Comparison of ENCODE assay signal across 29 cellular contexts in the genomic region with DNA sequence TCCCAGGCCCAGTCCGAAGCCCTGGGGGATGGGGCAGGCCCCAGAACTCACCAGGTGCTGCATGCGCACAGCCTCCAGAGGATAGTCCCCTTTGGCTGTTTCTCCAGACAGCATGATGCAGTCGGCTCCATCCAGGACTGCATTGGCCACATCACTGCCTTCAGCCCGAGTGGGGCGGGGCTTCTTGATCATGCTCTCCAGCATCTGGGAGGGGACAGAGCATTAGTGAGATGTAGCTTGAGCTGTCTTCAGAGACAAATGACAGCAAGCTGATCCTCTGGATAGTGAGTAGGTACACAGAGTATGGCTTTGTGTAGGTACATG. TPM values are rescaled to one million over a fixed set of nuclear protein-coding genes. Genes with fewer than 3 reads are reported as not detected.
DNase-seq lines count a peak whose midpoint lies in the region; ATAC-seq and TF ChIP-seq lines count a peak whose summit lies in the region.
"Had no signal": no experiment of that assay in that cellular context is flagged by ENCODE, and none has a peak within 500 bp of the region (broad histone marks: within the 10 kb centered on the region; RNA-seq: fewer than 3 reads in every experiment).

No MANE protein-coding gene starts in this region.

- H3K4me1 ChIP-seq in HCT116 (ENCODE audit: control insufficient read depth in 1 of 2, insufficient read depth in 2 of 2, low read length in 2 of 2), result no peaks in the 10 kb centered on the region

- no peak overlapping the region for H3K27ac Mint-ChIP-seq in activated CD8-positive, alpha-beta memory T cell treated with anti-CD3 and anti-CD28 coated beads, Interleukin-2, amount 10 ng/mL, durations not matched to agents 7 days and 5 days
- H3K27ac Mint-ChIP-seq in glutamatergic neuron (ENCODE audit: unreplicated experiment), result peak overlapping the region; percentile 17
- H3K27ac Mint-ChIP-seq: activated naive CD8-positive, alpha-beta T cell treated with anti-CD3 and anti-CD28 coated beads, Interleukin-2, amount 10 ng/mL, durations not matched to agents 7 days and 5 days had no signal

- H3K27me3 ChIP-seq in HCT116 (ENCODE audit: insufficient read depth, low read length) (no peaks in the 10 kb centered on the region), WERI-Rb-1 (ENCODE audit: insufficient read depth, low read depth, severe bottlenecking) (no peaks in the 10 kb centered on the region)
- H3K27me3 ChIP-seq: MG63 had no signal

- no peak for TF ChIP-seq RAD21 in HCT116 (IDR thresholded peaks at IDR 0.05; ENCODE audit: low read depth)

- peak; percentile 50 for DNase-seq in activated CD8-positive, alpha-beta memory T cell treated with anti-CD3 and anti-CD28 coated beads, Interleukin-2, amount 50 U/mL, for 48 hours
- no peak for DNase-seq in activated CD8-positive, alpha-beta memory T cell treated with anti-CD3 and anti-CD28 coated beads, Interleukin-2, amount 10 ng/mL, durations not matched to agents 7 days and 5 days
- no peak for DNase-seq in HCT116 (ENCODE audit: low read depth, low spot score)
- DNase-seq in WERI-Rb-1, result peak; percentile 35
- DNase-seq in glutamatergic neuron, result no peak
- DNase-seq in T1000 (lab: John Stamatoyannopoulos, UW), result no peak
- DNase-seq in stimulated activated CD4-positive, alpha-beta T cell treated with anti-CD3 and anti-CD28 coated beads, Interleukin-15, amount 100 ng/mL, for 24 hours, result no peak
- no peak for DNase-seq in NCI-H748 treated with DMSO at 0.1 percent for 48 hours (lab: John Stamatoyannopoulos, UW)
- DNase-seq: activated CD4-positive, CD25-positive, alpha-beta regulatory T cell treated with anti-CD3 and anti-CD28 coated beads, Interleukin-2, amount 50 U/mL, for 72 hours; activated naive CD8-positive, alpha-beta T cell treated with anti-CD3 and anti-CD28 coated beads, Interleukin-2, amount 10 ng/mL, durations not matched to agents 7 days and 5 days; dermis blood vessel endothelial cell; DMS53; foreskin melanocyte; HCEC 1CT; lower lobe of right lung; MG63; naive thymus-derived CD4-positive, alpha-beta T cell; NCI-H1105 treated with DMSO at 0.1 percent for 48 hours; NCI-H1930; NCI-H524; NK-92 treated with Interleukin-12 subunit alpha and Interleukin-12 subunit beta, amount 100 ng/mL, for 24 hours; SK-N-SH; stimulated activated naive B cell treated with anti-CD40 and anti-IgM and Interleukin-4, amounts not matched to agents 10 μg/mL and 1 μg/mL and 100 μg/mL, for 72 hours; substantia nigra; trophoblast cell had no signal

- H2AFZ ChIP-seq in HCT116 (ENCODE audit: low read depth, low read length, poor library complexity, severe bottlenecking), result no peak overlapping the region

- no peaks in the 10 kb centered on the region for H3K9me3 Mint-ChIP-seq in activated CD8-positive, alpha-beta memory T cell treated with anti-CD3 and anti-CD28 coated beads, Interleukin-2, amount 10 ng/mL, durations not matched to agents 7 days and 5 days (ENCODE audit: low read depth)
- H3K9me3 Mint-ChIP-seq in glutamatergic neuron (ENCODE audit: unreplicated experiment), result peaks cover 1% of the 10 kb centered on the region
- H3K9me3 Mint-ChIP-seq: activated naive CD8-positive, alpha-beta T cell treated with anti-CD3 and anti-CD28 coated beads, Interleukin-2, amount 10 ng/mL, durations not matched to agents 7 days and 5 days; activated T-helper 2 cell treated with anti-CD3 and anti-CD28 coated beads, Interferon-gamma antibody, Interleukin-2, Interleukin-4, amounts not matched to agents 10 μg/mL and 5 μg/mL and 100 μg/mL, durations not matched to agents 14 hours and 24 hours and 36 hours; central memory CD8-positive, alpha-beta T cell; naive thymus-derived CD4-positive, alpha-beta T cell; stimulated activated naive B cell treated with anti-CD40 and anti-IgM and Interleukin-4, amounts not matched to agents 10 μg/mL and 1 μg/mL and 100 μg/mL, for 72 hours had no signal

- H3K9me3 ChIP-seq in HCT116 (ENCODE audit: control insufficient read depth in 1 of 2, insufficient read depth in 1 of 2, low read depth in 1 of 2, low read length in 2 of 2) (no peaks in the 10 kb centered on the region), WERI-Rb-1 (ENCODE audit: severe bottlenecking) (no peaks in the 10 kb centered on the region)
- H3K9me3 ChIP-seq: lower lobe of right lung, MG63, SK-N-SH had no signal

- H3K9ac ChIP-seq in HCT116 (ENCODE audit: low read length), result no peak overlapping the region
- H3K9ac ChIP-seq: KMS-11, SK-N-SH had no signal

- no peak overlapping the region for H3K4me2 ChIP-seq in HCT116 (ENCODE audit: low read length)
- H3K4me2 ChIP-seq: KMS-11, SK-N-SH had no signal

- H3K36me3 Mint-ChIP-seq in activated CD8-positive, alpha-beta memory T cell treated with anti-CD3 and anti-CD28 coated beads, Interleukin-2, amount 10 ng/mL, durations not matched to agents 7 days and 5 days, result peaks cover 86% of the 10 kb centered on the region
- peaks cover 5% of the 10 kb centered on the region for H3K36me3 Mint-ChIP-seq in glutamatergic neuron (ENCODE audit: unreplicated experiment)

- H3K4me3 Mint-ChIP-seq in activated CD8-positive, alpha-beta memory T cell treated with anti-CD3 and anti-CD28 coated beads, Interleukin-2, amount 10 ng/mL, durations not matched to agents 7 days and 5 days, result no peak overlapping the region
- H3K4me3 Mint-ChIP-seq in glutamatergic neuron (ENCODE audit: unreplicated experiment), result no peak overlapping the region
- H3K4me3 Mint-ChIP-seq: activated naive CD8-positive, alpha-beta T cell treated with anti-CD3 and anti-CD28 coated beads, Interleukin-2, amount 10 ng/mL, durations not matched to agents 7 days and 5 days; central memory CD8-positive, alpha-beta T cell; naive thymus-derived CD4-positive, alpha-beta T cell had no signal

- H3K27me3 Mint-ChIP-seq in activated CD8-positive, alpha-beta memory T cell treated with anti-CD3 and anti-CD28 coated beads, Interleukin-2, amount 10 ng/mL, durations not matched to agents 7 days and 5 days, result no peaks in the 10 kb centered on the region
- H3K27me3 Mint-ChIP-seq in glutamatergic neuron (ENCODE audit: unreplicated experiment), result peaks cover 1% of the 10 kb centered on the region
- H3K27me3 Mint-ChIP-seq: activated naive CD8-positive, alpha-beta T cell treated with anti-CD3 and anti-CD28 coated beads, Interleukin-2, amount 10 ng/mL, durations not matched to agents 7 days and 5 days; central memory CD8-positive, alpha-beta T cell; naive thymus-derived CD4-positive, alpha-beta T cell; stimulated activated naive B cell treated with anti-CD40 and anti-IgM and Interleukin-4, amounts not matched to agents 10 μg/mL and 1 μg/mL and 100 μg/mL, for 72 hours had no signal

- H3K9me2 ChIP-seq in HCT116 (ENCODE audit: insufficient read depth), result no peaks in the 10 kb centered on the region
- H3K9me2 ChIP-seq: SK-N-SH had no signal

- H3K27ac ChIP-seq in HCT116 (ENCODE audit: low read depth, low read length), result no peak overlapping the region
- H3K27ac ChIP-seq in WERI-Rb-1, result no peak overlapping the region
- H3K27ac ChIP-seq: KMS-11, lower lobe of right lung had no signal

- RAD21 ChIA-PET in HCT116 (lab: Charles Lee; ENCODE audit: low non-redundant PET in 1 of 2, low total read pairs in 2 of 2, uncharacterized antibody in 2 of 2, unreplicated experiment in 2 of 2), result no interaction called here

- H3K79me2 ChIP-seq in HCT116 (ENCODE audit: insufficient read depth, low read length), result peaks cover 92% of the 10 kb centered on the region

- H3K4me3 ChIP-seq in HCT116 (replicated peaks in 1 of 2; ENCODE audit: low read depth in 1 of 2, low read length in 2 of 2) (no peak overlapping the region), WERI-Rb-1 (ENCODE audit: low read depth, low read length) (no peak overlapping the region)
- H3K4me3 ChIP-seq: lower lobe of right lung, MG63 had no signal

- no peak for ATAC-seq in activated CD8-positive, alpha-beta memory T cell treated with anti-CD3 and anti-CD28 coated beads, Interleukin-2, amount 10 ng/mL, durations not matched to agents 7 days and 5 days
- 0 out of 2 replicates have a peak, but pooled peaks have one; percentile 21 for ATAC-seq in HCT116
- ATAC-seq: lower lobe of right lung; naive thymus-derived CD4-positive, alpha-beta T cell; Right ventricle myocardium inferior; stimulated activated naive B cell treated with anti-CD40 and anti-IgM and Interleukin-4, amounts not matched to agents 10 μg/mL and 1 μg/mL and 100 μg/mL, for 72 hours had no signal

- TF ChIP-seq CTCF in HCT116 (IDR thresholded peaks at IDR 0.05 in 2 of 3, conservative IDR thresholded peaks at IDR 0.05 in 1 of 3; ENCODE audit: borderline replicate concordance in 1 of 3, insufficient read depth in 1 of 3, low read depth in 2 of 3, low read length in 2 of 3), result no peak
- no peak for TF ChIP-seq CTCF in WERI-Rb-1 (IDR thresholded peaks at IDR 0.05; ENCODE audit: low read depth, low read length)
- no peak for TF ChIP-seq CTCF in glutamatergic neuron (IDR thresholded peaks at IDR 0.05; ENCODE audit: partially characterized antibody, unreplicated experiment)

- H4K20me1 ChIP-seq in HCT116 (ENCODE audit: insufficient read depth), result peaks cover 36% of the 10 kb centered on the region; the same call in 1 of the 2 replicates

- POLR2A ChIA-PET in HCT116 (lab: Charles Lee), result interaction anchor here (1.5 kb wide), 1 partner anchor 9 kb away, joined by 3 read pairs; a partner anchor contains a TSS

- CTCF ChIA-PET in activated CD8-positive, alpha-beta memory T cell treated with anti-CD3 and anti-CD28 coated beads, Interleukin-2, amount 10 ng/mL, durations not matched to agents 7 days and 5 days (lab: Charles Lee), result no interaction called here
- CTCF ChIA-PET in HCT116 (lab: Charles Lee), result no interaction called here

- intact Hi-C loops in HCT116 (cut with micrococcal nuclease), result no loop called here

- peaks cover 93 to 98% of the 10 kb centered on the region in 2 experiments for H3K36me3 ChIP-seq in HCT116 (ENCODE audit: control insufficient read depth in 1 of 2, insufficient read depth in 2 of 2, low read length in 2 of 2)
- peaks cover 99% of the 10 kb centered on the region for H3K36me3 ChIP-seq in WERI-Rb-1

- no peak for TF ChIP-seq POLR2A in HCT116 (IDR thresholded peaks at IDR 0.05; ENCODE audit: borderline replicate concordance, extremely low read depth, insufficient read depth, insufficient read length)

- BruUV-seq in HCT116 (replicated peaks; lab: Mats Ljungman, UMichigan), result no TSS peak

- peaks cover 14% of the 10 kb centered on the region for H3K4me1 Mint-ChIP-seq in activated CD8-positive, alpha-beta memory T cell treated with anti-CD3 and anti-CD28 coated beads, Interleukin-2, amount 10 ng/mL, durations not matched to agents 7 days and 5 days
- H3K4me1 Mint-ChIP-seq in glutamatergic neuron (ENCODE audit: low read depth, unreplicated experiment), result peaks cover 2% of the 10 kb centered on the region
- H3K4me1 Mint-ChIP-seq: central memory CD8-positive, alpha-beta T cell had no signal

RNA-seq across cellular contexts. Expression of a gene that starts 9.1 kb away (rescaled TPM):
- total RNA-seq in activated CD8-positive, alpha-beta memory T cell treated with anti-CD3 and anti-CD28 coated beads, Interleukin-2, amount 10 ng/mL, durations not matched to agents 7 days and 5 days, result not detected
- 8.0 TPM for total RNA-seq in HCT116 (2021; ENCODE audit: unreplicated experiment)
- 2.9 and 3.8 TPM in 2 replicates for polyA plus RNA-seq in HCT116 (2012)
- total RNA-seq in glutamatergic neuron (ENCODE audit: unreplicated experiment), result not detected
- total RNA-seq: activated naive CD8-positive, alpha-beta T cell treated with anti-CD3 and anti-CD28 coated beads, Interleukin-2, amount 10 ng/mL, durations not matched to agents 7 days and 5 days; activated T-helper 2 cell treated with anti-CD3 and anti-CD28 coated beads, Interferon-gamma antibody, Interleukin-2, Interleukin-4, amounts not matched to agents 10 μg/mL and 5 μg/mL and 100 μg/mL, durations not matched to agents 14 hours and 24 hours and 36 hours; naive thymus-derived CD4-positive, alpha-beta T cell; Right ventricle myocardium inferior had no signal
- polyA plus RNA-seq: naive thymus-derived CD4-positive, alpha-beta T cell had no signal

RNA-seq across cellular contexts. Expression of a gene that starts 24.4 kb away (rescaled TPM):
- total RNA-seq in activated CD8-positive, alpha-beta memory T cell treated with anti-CD3 and anti-CD28 coated beads, Interleukin-2, amount 10 ng/mL, durations not matched to agents 7 days and 5 days, result 1,000 to 10,000 TPM; 1,010 to 1,764 TPM
- total RNA-seq in HCT116 (2021; ENCODE audit: unreplicated experiment) (1,664 TPM), glutamatergic neuron (ENCODE audit: unreplicated experiment) (949 TPM)
- 2,370 and 2,533 TPM in 2 replicates for polyA plus RNA-seq in HCT116 (2012)

Comparison
In these comparisons a context has a peak if more than half of its experiments do, and no peak if none do; other contexts are left out.
1. DNase-seq: peak in activated CD8-positive, alpha-beta memory T cell treated with anti-CD3 and anti-CD28 coated beads, Interleukin-2, amount 50 U/mL, for 48 hours (single experiment) and WERI-Rb-1 (single experiment); none in activated CD8-positive, alpha-beta memory T cell treated with anti-CD3 and anti-CD28 coated beads, Interleukin-2, amount 10 ng/mL, durations not matched to agents 7 days and 5 days (single experiment), HCT116 (single experiment), glutamatergic neuron (single experiment), T1000 (single experiment), stimulated activated CD4-positive, alpha-beta T cell treated with anti-CD3 and anti-CD28 coated beads, Interleukin-15, amount 100 ng/mL, for 24 hours (single experiment) and NCI-H748 treated with DMSO at 0.1 percent for 48 hours (single experiment).